ENCODE assay signal across 14 cellular contexts in genomic region chr13:47858678-47859050, GRCh38.
DNase-seq lines count a peak whose midpoint lies in the region; ATAC-seq and TF ChIP-seq lines count a peak whose summit lies in the region.
"Had no signal": no experiment of that assay in that cellular context is flagged by ENCODE, and none has a peak within 500 bp of the region (broad histone marks: within the 10 kb centered on the region; RNA-seq: fewer than 3 reads in every experiment).

No MANE protein-coding gene starts in this region.

- no peak overlapping the region for H3K9ac ChIP-seq in fibroblast of lung (ENCODE audit: insufficient read depth, low read length)
- H3K9ac ChIP-seq: neural progenitor cell had no signal

- H2AFZ ChIP-seq in fibroblast of lung (ENCODE audit: low read length) = no peak overlapping the region
- H2AFZ ChIP-seq: neural progenitor cell had no signal

- H3K4me1 ChIP-seq in fibroblast of lung (ENCODE audit: control insufficient read depth, extremely low read depth, insufficient read depth, low read length) = no peaks in the 10 kb centered on the region
- H3K4me1 ChIP-seq: A549, neural progenitor cell had no signal

- DNase-seq in SIG-M5 treated with dmso at 0.1 percent for 504 hours (lab: John Stamatoyannopoulos, UW; ENCODE audit: unreplicated experiment) = peak; percentile 7
- no peak for DNase-seq in SIG-M5 (lab: John Stamatoyannopoulos, UW)
- DNase-seq in RPMI7951 (ENCODE audit: low read depth) = peak; percentile 52
- peak; percentile 42 to 72 for DNase-seq in fibroblast of lung (ENCODE audit: low read depth in 2 of 2)
- DNase-seq in activated CD4-positive, alpha-beta T cell treated with anti-CD3 and anti-CD28 coated beads for 48 hours = no peak
- no peak for DNase-seq in HPDE6-E6E7 (ENCODE audit: extremely low spot score)
- DNase-seq in COLO668 (lab: John Stamatoyannopoulos, UW; ENCODE audit: unreplicated experiment) = no peak
- DNase-seq: MM.1S, thyroid gland had no signal

- no peaks in the 10 kb centered on the region for H3K27me3 ChIP-seq in fibroblast of lung (ENCODE audit: control insufficient read depth, insufficient read depth, low read length)
- H3K27me3 ChIP-seq: neural progenitor cell, thyroid gland had no signal

- no peak for ATAC-seq in HG03108 (IDR thresholded peaks at IDR 0.05; ENCODE audit: unreplicated experiment)
- ATAC-seq: A549 had no signal

- H3K9me3 ChIP-seq in fibroblast of lung (ENCODE audit: control insufficient read depth, insufficient read depth, low read depth, low read length) = no peaks in the 10 kb centered on the region
- H3K9me3 ChIP-seq: A549, thyroid gland had no signal

- H4K20me1 ChIP-seq in fibroblast of lung (ENCODE audit: control insufficient read depth, extremely low read depth, insufficient read depth, low read length) = no peaks in the 10 kb centered on the region

- no peak overlapping the region for H3K4me3 ChIP-seq in fibroblast of lung (replicated peaks in 1 of 4; ENCODE audit: control extremely low read depth in 1 of 4, insufficient read depth in 1 of 4, low read depth in 3 of 4, low read length in 4 of 4)
- H3K4me3 ChIP-seq: A549, neural progenitor cell, thyroid gland had no signal

- no peaks in the 10 kb centered on the region for H3K79me2 ChIP-seq in fibroblast of lung (ENCODE audit: control insufficient read depth, insufficient read depth, low read length)

- no peak for TF ChIP-seq CTCF in fibroblast of lung (conservative IDR thresholded peaks at IDR 0.05 in 1 of 2, IDR thresholded peaks at IDR 0.05 in 1 of 2; ENCODE audit: low read depth in 1 of 2, low read length in 2 of 2)

- no peaks in the 10 kb centered on the region for H3K36me3 ChIP-seq in fibroblast of lung (ENCODE audit: control insufficient read depth, insufficient read depth, low read length)
- H3K36me3 ChIP-seq: neural progenitor cell, thyroid gland had no signal

- no peak overlapping the region for H3K4me2 ChIP-seq in fibroblast of lung (ENCODE audit: extremely low read depth, insufficient read depth, low read length)
- H3K4me2 ChIP-seq: A549, neural progenitor cell had no signal

- no peak overlapping the region for H3K27ac ChIP-seq in fibroblast of lung (ENCODE audit: insufficient read depth, low read length)
- H3K27ac ChIP-seq: A549, epithelial cell of prostate, HL-60, neural progenitor cell, thyroid gland had no signal

Comparison
In these comparisons a context has a peak if more than half of its experiments do, and no peak if none do; other contexts are left out.
1. DNase-seq: peak in SIG-M5 treated with dmso at 0.1 percent for 504 hours (single experiment), RPMI7951 (single experiment) and fibroblast of lung (2 of 2); none in SIG-M5 (single experiment), activated CD4-positive, alpha-beta T cell treated with anti-CD3 and anti-CD28 coated beads for 48 hours (single experiment), HPDE6-E6E7 (single experiment) and COLO668 (single experiment).